In the genomic region with DNA sequence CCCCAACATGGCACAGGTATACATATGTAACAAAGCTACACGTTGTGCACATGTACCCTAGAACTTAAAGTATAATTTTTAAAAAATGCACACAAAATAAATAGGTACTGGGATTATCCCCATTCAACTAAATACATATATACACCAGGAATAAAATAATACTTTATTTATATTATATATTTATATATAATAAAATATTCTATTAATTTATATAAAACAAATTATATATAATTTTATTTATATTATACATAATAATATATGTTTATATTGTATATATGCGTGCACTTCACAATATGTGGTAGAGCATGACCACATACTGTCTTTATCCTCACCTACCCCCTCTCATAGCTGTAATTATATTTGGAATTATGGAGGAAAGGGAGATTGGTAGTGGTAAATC, we compare ENCODE assay signal across 6 cellular contexts.
"Had no signal": no experiment of that assay in that cellular context is flagged by ENCODE, and none has a peak within 500 bp of the region (broad histone marks: within the 10 kb centered on the region; RNA-seq: fewer than 3 reads in every experiment).

No MANE protein-coding gene starts in this region.

- H3K4me3 ChIP-seq: GM23338 had no signal

- ATAC-seq: GM23338 had no signal

- DNase-seq: H9, HCEC 1CT, IMR-90 had no signal

- H3K4me3 Mint-ChIP-seq: GM23338, H9 had no signal

- H3K4me1 Mint-ChIP-seq: GM23338, H9 had no signal

- H3K27ac Mint-ChIP-seq: GM23338, H9 had no signal

- FAIRE-seq: H54, HTR-8/SVneo had no signal
